In genomic region chr16:78761427-78761826, GRCh38 we compare ENCODE assay signal across 13 cellular contexts.
DNase-seq lines count a peak whose midpoint lies in the region; ATAC-seq and TF ChIP-seq lines count a peak whose summit lies in the region.
"Had no signal": no experiment of that assay in that cellular context is flagged by ENCODE, and none has a peak within 500 bp of the region (broad histone marks: within the 10 kb centered on the region; RNA-seq: fewer than 3 reads in every experiment).

No MANE protein-coding gene starts in this region.

- no peaks in the 10 kb centered on the region for H3K9me3 Mint-ChIP-seq in effector memory CD8-positive, alpha-beta T cell

- peaks cover 11 to 21% of the 10 kb centered on the region in 2 donors for H3K4me1 Mint-ChIP-seq in effector memory CD8-positive, alpha-beta T cell (ENCODE audit: low read depth in 2 of 2)

- no peak for TF ChIP-seq CTCF in GM20000 (IDR thresholded peaks at IDR 0.05; ENCODE audit: extremely low read depth, missing control alignments)
- no peak for TF ChIP-seq CTCF in omental fat pad (IDR thresholded peaks at IDR 0.05)

- no peaks in the 10 kb centered on the region for H3K27me3 Mint-ChIP-seq in effector memory CD8-positive, alpha-beta T cell

- H3K36me3 Mint-ChIP-seq in effector memory CD8-positive, alpha-beta T cell (ENCODE audit: insufficient read depth): no peaks in the 10 kb centered on the region

- no peak overlapping the region for H3K27ac Mint-ChIP-seq in effector memory CD8-positive, alpha-beta T cell

- no peak overlapping the region for H3K4me3 Mint-ChIP-seq in effector memory CD8-positive, alpha-beta T cell

- ATAC-seq in GM18517 (IDR thresholded peaks at IDR 0.05; ENCODE audit: unreplicated experiment): peak; percentile 81
- peak; percentile 78 for ATAC-seq in HG03045 (IDR thresholded peaks at IDR 0.05; ENCODE audit: unreplicated experiment)
- ATAC-seq in effector memory CD8-positive, alpha-beta T cell (replicated peaks): peak; percentile 66
- no peak for ATAC-seq in omental fat pad (ENCODE audit: low FRiP score)
- no peak for ATAC-seq in esophagus mucosa

- DNase-seq in GM20000 (ENCODE audit: low spot score) (peak; percentile 44), NCI-H2196 treated with DMSO at 0.1 percent for 48 hours (lab: John Stamatoyannopoulos, UW; ENCODE audit: unreplicated experiment) (no peak), omental fat pad (ENCODE audit: low spot score) (no peak), substantia nigra (lab: John Stamatoyannopoulos, UW) (no peak)
- DNase-seq in effector memory CD8-positive, alpha-beta T cell: no peak
- DNase-seq: activated CD4-positive, CD25-positive, alpha-beta regulatory T cell treated with anti-CD3 and anti-CD28 coated beads, Interleukin-2, amount 50 U/mL, for 72 hours; COR-L47; kidney glomerular epithelial cell; MG63; PC-9 had no signal

- no peak overlapping the region for H3K27ac ChIP-seq in substantia nigra (ENCODE audit: low read depth, low read length, poor library complexity, severe bottlenecking)
- H3K27ac ChIP-seq: PC-9 had no signal

Comparison
In these comparisons a context has a peak if more than half of its experiments do, and no peak if none do; other contexts are left out.
1. ATAC-seq: peak in GM18517 (single experiment), HG03045 (single experiment) and effector memory CD8-positive, alpha-beta T cell (single experiment); none in omental fat pad (single experiment) and esophagus mucosa (single experiment).